In the genomic region with DNA sequence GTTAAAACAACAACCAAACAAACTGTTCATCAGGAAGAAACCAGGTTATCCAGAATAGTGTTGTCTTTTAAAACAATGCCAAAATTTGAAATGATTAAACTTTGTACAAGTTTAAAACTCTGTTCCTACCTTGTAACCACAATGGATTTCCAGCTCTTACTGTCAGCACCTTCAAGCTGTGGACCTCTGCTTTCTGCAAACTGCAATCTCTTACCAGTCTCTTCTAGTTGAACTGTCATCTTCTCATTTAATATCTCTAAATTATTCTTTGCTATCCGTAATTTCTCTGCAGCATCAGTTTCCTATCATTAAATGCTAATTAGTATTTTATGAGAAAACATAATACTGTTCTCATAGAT, we compare ENCODE assay signal across 24 cellular contexts. TPM values are rescaled to one million over a fixed set of nuclear protein-coding genes. Genes with fewer than 3 reads are reported as not detected.
DNase-seq lines count a peak whose midpoint lies in the region; ATAC-seq, FAIRE-seq and TF ChIP-seq lines count a peak whose summit lies in the region.
"Had no signal": no experiment of that assay in that cellular context is flagged by ENCODE, and none has a peak within 500 bp of the region (broad histone marks: within the 10 kb centered on the region; RNA-seq: fewer than 3 reads in every experiment).

No MANE protein-coding gene starts in this region.

- H3K27me3 ChIP-seq in GM23248 (replicated peaks; ENCODE audit: insufficient read depth) (no peaks in the 10 kb centered on the region), heart right ventricle (no peaks in the 10 kb centered on the region), mesenchymal stem cell (ENCODE audit: control insufficient read depth in 1 of 2, insufficient read depth in 1 of 2, low read length in 2 of 2) (no peaks in the 10 kb centered on the region)
- H3K27me3 ChIP-seq: BLaER1 treated with 17β-estradiol and CSF1 and Interleukin-3, amounts not matched to agents 10 nM and 100 nM had no signal

- 92 to 100% methylated on average over 1 of the region's 1 CpG for WGBS in GM23248 (ENCODE audit: low coverage in 1 of 2, low lambda C conversion rate in 2 of 2, missing lambda C conversion rate in 2 of 2), 2 experiments
- WGBS in heart right ventricle, 2 donors, result 53 to 70% methylated on average over 1 of the region's 1 CpG
- WGBS in mesenchymal stem cell, result no CpG with 5 or more reads among the region's 1 CpG
- WGBS in lower leg skin, 2 donors, result 88 to 93% methylated on average over 1 of the region's 1 CpG

- H3K4ac ChIP-seq in mesenchymal stem cell (ENCODE audit: low read depth in 1 of 2, low read length in 2 of 2), result no peak overlapping the region

- intact Hi-C loops in heart right ventricle (cut with DNase I) (no loop called here), lower leg skin (cut with DNase I; ENCODE audit: low total_unique reads) (no loop called here)

- no peak overlapping the region for H4K8ac ChIP-seq in mesenchymal stem cell (ENCODE audit: low read length)

- no peaks in the 10 kb centered on the region for H4K20me1 ChIP-seq in GM23248 (ENCODE audit: insufficient read depth)
- H4K20me1 ChIP-seq: BLaER1 treated with 17β-estradiol and CSF1 and Interleukin-3, amounts not matched to agents 10 nM and 100 nM had no signal

- no peaks in the 10 kb centered on the region for H3K9me3 ChIP-seq in GM23248 (ENCODE audit: low read depth)
- no peaks in the 10 kb centered on the region for H3K9me3 ChIP-seq in heart right ventricle
- no peaks in the 10 kb centered on the region for H3K9me3 ChIP-seq in mesenchymal stem cell (ENCODE audit: control insufficient read depth, low read length)
- H3K9me3 ChIP-seq: BLaER1 treated with 17β-estradiol and CSF1 and Interleukin-3, amounts not matched to agents 10 nM and 100 nM; Caco-2 had no signal

- peak overlapping the region; percentile 78 for H3K27ac ChIP-seq in GM23248
- peak overlapping the region in 8 of 10 donors; percentile 12 to 60 (median 34) for H3K27ac ChIP-seq in heart right ventricle
- H3K27ac ChIP-seq in mesenchymal stem cell (ENCODE audit: low read length, poor library complexity, severe bottlenecking), result no peak overlapping the region
- H3K27ac ChIP-seq: BLaER1 treated with 17β-estradiol and CSF1 and Interleukin-3, amounts not matched to agents 10 nM and 100 nM; RWPE1 had no signal

- no peak overlapping the region for H3K14ac ChIP-seq in mesenchymal stem cell (ENCODE audit: low read length in 2 of 2)

- H3K4me1 ChIP-seq in GM23248 (ENCODE audit: insufficient read depth) (peaks cover 20% of the 10 kb centered on the region), heart right ventricle (peaks cover 0 to 13% (median 0%) of the 10 kb centered on the region in 9 donors), mesenchymal stem cell (ENCODE audit: control insufficient read depth, insufficient read depth, low read depth, low read length) (peaks cover 3% of the 10 kb centered on the region)
- H3K4me1 ChIP-seq: Caco-2 had no signal

- no peak overlapping the region for H2BK15ac ChIP-seq in mesenchymal stem cell (ENCODE audit: low read depth, poor library complexity, severe bottlenecking)

- no peak overlapping the region for H3K4me3 ChIP-seq in GM23248
- no peak overlapping the region for H3K4me3 ChIP-seq in heart right ventricle
- H3K4me3 ChIP-seq in mesenchymal stem cell (ENCODE audit: insufficient read depth in 1 of 2, low read depth in 1 of 2, low read length in 2 of 2), result no peak overlapping the region
- H3K4me3 ChIP-seq in lower leg skin (ENCODE audit: low read depth, poor library complexity, severe bottlenecking), result no peak overlapping the region
- H3K4me3 ChIP-seq: BLaER1 treated with 17β-estradiol and CSF1 and Interleukin-3, amounts not matched to agents 10 nM and 100 nM; GM12878 had no signal

- in situ Hi-C loops in GM23248 (cut with MboI), result no loop called here

- no peak overlapping the region for H2AK5ac ChIP-seq in mesenchymal stem cell (ENCODE audit: low read length, severe bottlenecking)

- FAIRE-seq in GM12892 (lab: Jason Lieb, UNC), result no peak
- FAIRE-seq: GM12878, H1 had no signal

- H2BK120ac ChIP-seq in mesenchymal stem cell (ENCODE audit: low read depth, low read length), result no peak overlapping the region

- no peaks in the 10 kb centered on the region for H3K79me2 ChIP-seq in GM23248 (ENCODE audit: insufficient read depth)

- H2BK12ac ChIP-seq in mesenchymal stem cell (ENCODE audit: low read length in 2 of 2), result no peak overlapping the region

- TF ChIP-seq CTCF in heart right ventricle (IDR thresholded peaks at IDR 0.05), result no peak
- TF ChIP-seq CTCF in lower leg skin (IDR thresholded peaks at IDR 0.05), result no peak

- no peak overlapping the region for H4K91ac ChIP-seq in mesenchymal stem cell (ENCODE audit: low read length)

- no peaks in the 10 kb centered on the region for H3K79me1 ChIP-seq in mesenchymal stem cell (replicated peaks; ENCODE audit: low read length, poor library complexity, severe bottlenecking)

- peaks cover 26% of the 10 kb centered on the region for H3F3A ChIP-seq in GM23248 (ENCODE audit: insufficient read depth)

- peaks cover 11% of the 10 kb centered on the region; the same call in 1 of the 2 replicates for H3K36me3 ChIP-seq in GM23248 (ENCODE audit: low read depth)
- H3K36me3 ChIP-seq in heart right ventricle, result peaks cover 0 to 67% (median 0%) of the 10 kb centered on the region in 9 donors
- H3K36me3 ChIP-seq in mesenchymal stem cell (ENCODE audit: control insufficient read depth in 1 of 2, insufficient read depth in 2 of 2, low read depth in 1 of 2, low read length in 2 of 2), result peaks cover 4 to 58% of the 10 kb centered on the region in 2 experiments

- H2AFZ ChIP-seq in GM23248, result no peak overlapping the region
- no peak overlapping the region for H2AFZ ChIP-seq in mesenchymal stem cell (ENCODE audit: low read depth, low read length)

- peak overlapping the region; percentile 25 for H3K4me2 ChIP-seq in GM23248 (ENCODE audit: unreplicated experiment)
- no peak overlapping the region for H3K4me2 ChIP-seq in mesenchymal stem cell (ENCODE audit: low read length, poor library complexity, severe bottlenecking)
- H3K4me2 ChIP-seq: BLaER1 treated with 17β-estradiol and CSF1 and Interleukin-3, amounts not matched to agents 10 nM and 100 nM had no signal

- no peak overlapping the region for H2BK5ac ChIP-seq in mesenchymal stem cell (ENCODE audit: low read depth, low read length, poor library complexity, severe bottlenecking)

- H3K9ac ChIP-seq in GM23248 (peak overlapping the region; percentile 8; the same call in 1 of the 2 replicates), mesenchymal stem cell (ENCODE audit: low read length) (peak overlapping the region; percentile 42)
- H3K9ac ChIP-seq: BLaER1 treated with 17β-estradiol and CSF1 and Interleukin-3, amounts not matched to agents 10 nM and 100 nM had no signal

- H3K23ac ChIP-seq in mesenchymal stem cell (ENCODE audit: low read length in 2 of 2), result no peak overlapping the region

- H3K18ac ChIP-seq in mesenchymal stem cell (ENCODE audit: low read depth in 1 of 2, low read length in 2 of 2), result no peak overlapping the region

- H3K9me2 ChIP-seq in GM23248 (ENCODE audit: insufficient read depth), result no peaks in the 10 kb centered on the region

- ATAC-seq in heart right ventricle (peak in 4 of 8 donors; percentile 44 to 79 (median 67)), GM19351 (IDR thresholded peaks at IDR 0.05; ENCODE audit: unreplicated experiment) (no peak)
- ATAC-seq: HCT116 had no signal

- DNase-seq in GM23248 (peak; percentile 36), amniotic epithelial cell (ENCODE audit: low read depth) (peak; percentile 18), heart right ventricle (no peak), mesenchymal stem cell (no peak), NCI-H2227 (lab: John Stamatoyannopoulos, UW; ENCODE audit: unreplicated experiment) (no peak), GM12892 (ENCODE audit: insufficient read length) (no peak), lower leg skin (ENCODE audit: low spot score in 2 of 2) (no peak)
- DNase-seq: Caco-2; CD4-positive, alpha-beta memory T cell; DMS 273 treated with DMSO at 0.1 percent for 48 hours; DND-41; NCI-H1105; NCI-H146; NCI-H2029; NCI-H226; NCI-H510A treated with DMSO at 0.1 percent for 48 hours; NCI-H748 treated with DMSO at 0.1 percent for 48 hours had no signal

- TF ChIP-seq POLR2A in GM12892 (IDR thresholded peaks at IDR 0.05; ENCODE audit: low read depth, low read length) (no peak), lower leg skin (IDR thresholded peaks at IDR 0.05) (no peak)

RNA-seq across cellular contexts. Expression of gene C12orf50, which starts 29.5 kb away (rescaled TPM):
- total RNA-seq in GM23248 (2014; rRNA removed; shearing (Covaris generic)), result not detected in 2 replicates
- polyA plus RNA-seq in GM23248 (2016; fragmentation: Nextera tagmentation; extraction: Ambion mirVana) (not detected in 2 replicates), heart right ventricle (not detected)
- total RNA-seq in heart right ventricle (under 1 TPM in 3 of 10 donors, not detected in 7; 0.07 to 0.10 (median 0.07) TPM), lower leg skin (not detected)
- polyA plus RNA-seq in mesenchymal stem cell (2013, experiment 1 of 2), result 0.04 TPM
- polyA plus RNA-seq in mesenchymal stem cell (2013, experiment 2 of 2), result 0.01 TPM
- not detected for polyA plus RNA-seq in GM12892 (2012; ENCODE audit: missing spikeins)
- total RNA-seq: Caco-2, H1 had no signal
- polyA plus RNA-seq: CD4-positive, alpha-beta memory T cell; H1; IgD-negative memory B cell had no signal

Comparison
In these comparisons a context has a peak if more than half of its experiments do, and no peak if none do; other contexts are left out.
1. DNase-seq: peak in GM23248 (single experiment) and amniotic epithelial cell (single experiment); none in heart right ventricle (0 of 2), mesenchymal stem cell (single experiment), NCI-H2227 (single experiment), GM12892 (single experiment) and lower leg skin (0 of 2).